In the genomic region with DNA sequence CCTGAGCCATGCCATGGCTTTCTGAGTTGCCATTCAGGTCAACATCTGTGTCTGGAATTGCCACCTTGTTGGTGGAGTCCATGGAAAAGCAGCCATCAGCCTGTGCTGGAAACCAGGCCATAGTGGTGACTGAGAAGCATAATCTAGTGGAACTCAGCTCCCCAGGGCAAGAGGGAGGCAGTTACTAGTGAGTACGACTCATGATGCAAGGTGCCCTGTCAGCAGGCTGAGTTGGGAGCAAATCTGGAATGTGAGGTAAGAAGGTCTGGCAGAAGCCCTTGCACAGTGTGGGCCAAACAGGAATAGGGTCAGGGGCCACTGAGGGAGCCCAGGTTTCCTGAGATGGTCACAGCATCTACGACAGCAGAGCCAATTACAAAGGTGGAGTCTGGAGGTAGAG, we compare ENCODE assay signal across 26 cellular contexts. TPM values are rescaled to one million over a fixed set of nuclear protein-coding genes. Genes with fewer than 3 reads are reported as not detected.
"Had no signal": no experiment of that assay in that cellular context is flagged by ENCODE, and none has a peak within 500 bp of the region (broad histone marks: within the 10 kb centered on the region; RNA-seq: fewer than 3 reads in every experiment).

No MANE protein-coding gene starts in this region.

- H3K27me3 ChIP-seq: hepatocyte, neutrophil had no signal

- H3K4me1 Mint-ChIP-seq: natural killer cell had no signal

- H3K9me3 Mint-ChIP-seq: activated B cell treated with CpG ODN at 0.5 μM for 24 hours; stimulated activated naive CD8-positive, alpha-beta T cell treated with anti-CD3 and anti-CD28 coated beads, Interleukin-15, Interleukin-2, amounts not matched to agents 100 ng/mL and 50 ng/mL, for 24 hours; type B pancreatic cell had no signal

- ATAC-seq: activated CD8-positive, alpha-beta T cell treated with anti-CD3 and anti-CD28 coated beads, Interleukin-2, amount 10 ng/mL, durations not matched to agents 7 days and 5 days; activated T-cell treated with anti-CD3 and anti-CD28 coated beads, Interleukin-2, amount 50 U/mL, for 72 hours; left ventricle myocardium superior; natural killer cell; right cardiac atrium had no signal

- H3K9me3 ChIP-seq: neutrophil had no signal

- H3K36me3 Mint-ChIP-seq: activated naive CD8-positive, alpha-beta T cell; natural killer cell; type B pancreatic cell had no signal

- H3K27me3 Mint-ChIP-seq: activated B cell treated with CpG ODN at 0.5 μM for 24 hours, type B pancreatic cell had no signal

- H3K36me3 ChIP-seq: neutrophil had no signal

- H3K27ac Mint-ChIP-seq: activated B cell treated with CpG ODN at 0.5 μM for 24 hours; activated CD8-positive, alpha-beta T cell treated with anti-CD3 and anti-CD28 coated beads, Interleukin-2, amount 10 ng/mL, durations not matched to agents 7 days and 5 days; activated naive CD8-positive, alpha-beta T cell; activated T-cell treated with anti-CD3 and anti-CD28 coated beads, Interleukin-2, amount 50 U/mL, for 72 hours; natural killer cell; stimulated activated naive CD8-positive, alpha-beta T cell treated with anti-CD3 and anti-CD28 coated beads, Interleukin-15, Interleukin-2, amounts not matched to agents 100 ng/mL and 50 ng/mL, for 24 hours; type B pancreatic cell had no signal

- DNase-seq: activated B cell treated with CpG ODN at 0.5 μM for 24 hours; activated CD4-positive, alpha-beta T cell treated with anti-CD3 and anti-CD28 coated beads for 48 hours; activated CD8-positive, alpha-beta memory T cell treated with anti-CD3 and anti-CD28 coated beads, Interleukin-2, amount 50 U/mL, for 4 hours; activated CD8-positive, alpha-beta T cell treated with anti-CD3 and anti-CD28 coated beads, Interleukin-2, amount 10 ng/mL, durations not matched to agents 7 days and 5 days; activated gamma-delta T cell; activated T-cell treated with anti-CD3 and anti-CD28 coated beads, Interleukin-2, amount 50 U/mL, for 72 hours; amniotic stem cell; central memory CD4-positive, alpha-beta T cell; effector CD8-positive, alpha-beta T cell; kidney; left ventricle myocardium superior; mesendoderm; natural killer cell; posterior cingulate gyrus; right cardiac atrium; stimulated activated CD4-positive, alpha-beta T cell treated with anti-CD3 and anti-CD28 coated beads, Interleukin-4, amount 100 ng/mL, for 4 hours; stimulated activated CD8-positive, alpha-beta memory T cell treated with anti-CD3 and anti-CD28 coated beads, Interleukin-4, amount 100 ng/mL, for 48 hours; T-helper 2 cell had no signal

- H3K4me3 ChIP-seq: coronary artery, hepatocyte, skin epidermis had no signal

- H3K27ac ChIP-seq: coronary artery, hepatocyte, neutrophil, skin epidermis had no signal

- H3K4me3 Mint-ChIP-seq: activated B cell treated with CpG ODN at 0.5 μM for 24 hours; activated CD8-positive, alpha-beta T cell treated with anti-CD3 and anti-CD28 coated beads, Interleukin-2, amount 10 ng/mL, durations not matched to agents 7 days and 5 days; activated naive CD8-positive, alpha-beta T cell; activated T-cell treated with anti-CD3 and anti-CD28 coated beads, Interleukin-2, amount 50 U/mL, for 72 hours; natural killer cell; stimulated activated naive CD8-positive, alpha-beta T cell treated with anti-CD3 and anti-CD28 coated beads, Interleukin-15, Interleukin-2, amounts not matched to agents 100 ng/mL and 50 ng/mL, for 24 hours; type B pancreatic cell had no signal

RNA-seq across cellular contexts. Expression of gene SULT1C2, which starts 37.1 kb away (rescaled TPM):
- total RNA-seq: activated B cell treated with CpG ODN at 0.5 μM for 24 hours; activated CD8-positive, alpha-beta T cell treated with anti-CD3 and anti-CD28 coated beads, Interleukin-2, amount 10 ng/mL, durations not matched to agents 7 days and 5 days; activated T-cell treated with anti-CD3 and anti-CD28 coated beads, Interleukin-2, amount 50 U/mL, for 72 hours; endothelial cell of umbilical vein; natural killer cell had no signal

RNA-seq across cellular contexts. Expression of gene SULT1C4, which starts 52.0 kb away (rescaled TPM):
- total RNA-seq: activated B cell treated with CpG ODN at 0.5 μM for 24 hours; activated CD8-positive, alpha-beta T cell treated with anti-CD3 and anti-CD28 coated beads, Interleukin-2, amount 10 ng/mL, durations not matched to agents 7 days and 5 days; activated T-cell treated with anti-CD3 and anti-CD28 coated beads, Interleukin-2, amount 50 U/mL, for 72 hours; natural killer cell had no signal
